Comparison of ENCODE assay signal across 25 cellular contexts in the genomic region with DNA sequence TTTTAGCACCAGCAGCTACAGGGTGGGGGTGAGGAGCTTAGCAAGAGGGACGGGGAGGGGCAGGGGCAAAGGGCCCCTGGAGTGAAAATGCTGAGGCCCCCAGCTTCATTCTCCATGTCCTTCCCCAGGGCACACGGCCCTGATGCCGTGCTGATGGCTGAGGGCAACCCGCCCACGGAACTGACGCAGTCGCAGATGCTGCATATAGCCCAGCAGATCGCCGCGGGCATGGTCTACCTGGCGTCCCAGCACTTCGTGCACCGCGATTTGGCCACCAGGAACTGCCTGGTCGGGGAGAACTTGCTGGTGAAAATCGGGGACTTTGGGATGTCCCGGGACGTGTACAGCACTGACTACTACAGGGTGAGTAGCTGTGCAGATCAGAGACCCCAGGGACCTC.
"Had no signal": no experiment of that assay in that cellular context is flagged by ENCODE, and none has a peak within 500 bp of the region (broad histone marks: within the 10 kb centered on the region; RNA-seq: fewer than 3 reads in every experiment).

No MANE protein-coding gene starts in this region.

- H3K9me3 Mint-ChIP-seq: dendritic cell treated with granulocyte-macrophage colony-stimulating factor and Interleukin-4, amounts not matched to agents 40 ng/mL and 50 ng/mL, for 4 days had no signal

- H3K9me3 ChIP-seq: colonic mucosa, esophagus squamous epithelium, gastrocnemius medialis, heart right ventricle, left ventricle myocardium inferior, lower lobe of right lung had no signal

- H3K36me3 ChIP-seq: colonic mucosa, esophagus squamous epithelium, gastrocnemius medialis, heart right ventricle, left ventricle myocardium inferior, lower lobe of right lung had no signal

- H3K27ac ChIP-seq: colonic mucosa, epithelial cell of prostate, esophagus squamous epithelium, gastrocnemius medialis, heart right ventricle, left ventricle myocardium inferior, lower lobe of right lung had no signal

- FAIRE-seq: endothelial cell of umbilical vein, islet of Langerhans, keratinocyte had no signal

- H3K36me3 Mint-ChIP-seq: memory B cell had no signal

- H3K27me3 ChIP-seq: colonic mucosa, esophagus squamous epithelium, gastrocnemius medialis, heart right ventricle had no signal

- H3K4me3 ChIP-seq: colonic mucosa, esophagus squamous epithelium, gastrocnemius medialis, heart right ventricle, left ventricle myocardium inferior, lower lobe of right lung had no signal

- DNase-seq: cerebellar nuclear complex; cortex of kidney; effector CD4-positive, alpha-beta T cell; effector memory CD4-positive, alpha-beta T cell; erythroblast; esophagus squamous epithelium; foreskin fibroblast; gastrocnemius medialis; glutamatergic neuron; head of caudate nucleus; heart right ventricle; hippocampal formation; kidney glomerular epithelial cell; left colon; left ventricle myocardium inferior; lower lobe of right lung; mesendoderm; midbrain had no signal

- H3K4me1 ChIP-seq: colonic mucosa had no signal

- H3K27ac Mint-ChIP-seq: dendritic cell treated with granulocyte-macrophage colony-stimulating factor and Interleukin-4, amounts not matched to agents 40 ng/mL and 50 ng/mL, for 4 days; memory B cell had no signal

- H3K4me1 Mint-ChIP-seq: memory B cell had no signal

- H3K4me3 Mint-ChIP-seq: dendritic cell treated with granulocyte-macrophage colony-stimulating factor and Interleukin-4, amounts not matched to agents 40 ng/mL and 50 ng/mL, for 4 days; memory B cell had no signal
